ENCODE assay signal across 2 cellular contexts in genomic region chr17:42287305-42288077, GRCh38.
TF ChIP-seq lines count a peak whose summit lies in the region.

No MANE protein-coding gene starts in this region.

TF ChIP-seq in SK-N-SH, 30 proteins besides CTCF, POLR2A, EP300 and RAD21 (continued from another document):
- TF ChIP-seq EZH2phosphoT487 (IDR thresholded peaks at IDR 0.05; ENCODE audit: borderline replicate concordance, low read depth): no peak
- no peak for TF ChIP-seq RCOR1 (IDR thresholded peaks at IDR 0.05; ENCODE audit: low read length)
TF ChIP-seq in SK-N-SH: peak in this region for 0.

TF ChIP-seq in GM12878, 131 proteins besides CTCF, POLR2A, EP300 and RAD21 (continued from another document and continues in another):
- no peak for TF ChIP-seq EGR1 (IDR thresholded peaks at IDR 0.05; ENCODE audit: borderline replicate concordance in 1 of 2, low read depth in 2 of 2, low read length in 2 of 2)
- TF ChIP-seq CEBPB (IDR thresholded peaks at IDR 0.05; ENCODE audit: borderline replicate concordance in 1 of 2, low read depth in 2 of 2, low read length in 2 of 2): no peak
- peak; percentile 11 for TF ChIP-seq USF1 (IDR thresholded peaks at IDR 0.05; ENCODE audit: borderline replicate concordance, extremely low read length, insufficient read depth, low read depth, low read length)
- TF ChIP-seq SMAD5 (IDR thresholded peaks at IDR 0.05; ENCODE audit: low read depth): no peak
- no peak for TF ChIP-seq BMI1 (IDR thresholded peaks at IDR 0.05; ENCODE audit: borderline replicate concordance)
- TF ChIP-seq SMAD1 (IDR thresholded peaks at IDR 0.05; ENCODE audit: low read depth, partially characterized antibody): no peak
- TF ChIP-seq CEBPZ (IDR thresholded peaks at IDR 0.05; ENCODE audit: low read depth, low read length): no peak
- TF ChIP-seq POLR2AphosphoS2 (IDR thresholded peaks at IDR 0.05; ENCODE audit: low read depth, low read length): 0 out of 2 replicates have a peak, but pooled peaks have one; percentile 42
- no peak for TF ChIP-seq MEF2A (IDR thresholded peaks at IDR 0.05; ENCODE audit: insufficient read depth, low read depth, low read length)
- TF ChIP-seq ZNF274 (IDR thresholded peaks at IDR 0.05; ENCODE audit: insufficient read depth, insufficient read length): no peak
- TF ChIP-seq REST (IDR thresholded peaks at IDR 0.05; ENCODE audit: low read depth, low read length): no peak
- no peak for TF ChIP-seq TCF3 (IDR thresholded peaks at IDR 0.05; ENCODE audit: borderline replicate concordance, insufficient read depth, low read depth, low read length)
- TF ChIP-seq RUNX3 (IDR thresholded peaks at IDR 0.05; ENCODE audit: low read length): peak; percentile 34
- peak; percentile 55 to 83 for TF ChIP-seq BHLHE40 (IDR thresholded peaks at IDR 0.05; ENCODE audit: borderline replicate concordance in 1 of 2, low read depth in 2 of 2, low read length in 1 of 2)
- TF ChIP-seq TAF1 (IDR thresholded peaks at IDR 0.05; ENCODE audit: borderline replicate concordance, low read depth, low read length): no peak
- TF ChIP-seq MYC (IDR thresholded peaks at IDR 0.05; ENCODE audit: insufficient read depth, insufficient read length, insufficient replicate concordance, low read length, severe bottlenecking): no peak
- TF ChIP-seq IKZF1 (conservative IDR thresholded peaks at IDR 0.05): no peak
- TF ChIP-seq ZNF592 (IDR thresholded peaks at IDR 0.05): no peak
- no peak for TF ChIP-seq BCL11A (IDR thresholded peaks at IDR 0.05; ENCODE audit: low read depth, low read length)
- TF ChIP-seq ATF3 (IDR thresholded peaks at IDR 0.05; ENCODE audit: borderline replicate concordance, extremely low read depth, low read depth, low read length): no peak
- TF ChIP-seq JUNB (IDR thresholded peaks at IDR 0.05): no peak
- TF ChIP-seq CREB1 (IDR thresholded peaks at IDR 0.05; ENCODE audit: low read depth): no peak
- no peak; the same call in 1 of the 2 replicates for TF ChIP-seq SIN3A (IDR thresholded peaks at IDR 0.05; ENCODE audit: low read depth, low read length)
- TF ChIP-seq STAT1 (conservative IDR thresholded peaks at IDR 0.05): no peak
- TF ChIP-seq ZBTB33 (IDR thresholded peaks at IDR 0.05): no peak
- TF ChIP-seq SRF (IDR thresholded peaks at IDR 0.05; ENCODE audit: low read depth in 2 of 2, low read length in 2 of 2): no peak
- TF ChIP-seq NR2C1 (IDR thresholded peaks at IDR 0.05): no peak
- no peak for TF ChIP-seq ASH2L (IDR thresholded peaks at IDR 0.05; ENCODE audit: borderline replicate concordance, low read depth)
- TF ChIP-seq PKNOX1 (IDR thresholded peaks at IDR 0.05): no peak
- TF ChIP-seq ZNF384 (IDR thresholded peaks at IDR 0.05; ENCODE audit: borderline replicate concordance, low read depth, low read length): no peak
- TF ChIP-seq JUND (IDR thresholded peaks at IDR 0.05; ENCODE audit: low read depth, low read length): peak; percentile 80
- no peak for TF ChIP-seq CUX1 (IDR thresholded peaks at IDR 0.05; ENCODE audit: insufficient replicate concordance, low read depth, low read length)
- no peak for TF ChIP-seq MTA3 (IDR thresholded peaks at IDR 0.05; ENCODE audit: borderline replicate concordance, low read length)
